Comparison of ENCODE assay signal across 2 cellular contexts in the genomic region with DNA sequence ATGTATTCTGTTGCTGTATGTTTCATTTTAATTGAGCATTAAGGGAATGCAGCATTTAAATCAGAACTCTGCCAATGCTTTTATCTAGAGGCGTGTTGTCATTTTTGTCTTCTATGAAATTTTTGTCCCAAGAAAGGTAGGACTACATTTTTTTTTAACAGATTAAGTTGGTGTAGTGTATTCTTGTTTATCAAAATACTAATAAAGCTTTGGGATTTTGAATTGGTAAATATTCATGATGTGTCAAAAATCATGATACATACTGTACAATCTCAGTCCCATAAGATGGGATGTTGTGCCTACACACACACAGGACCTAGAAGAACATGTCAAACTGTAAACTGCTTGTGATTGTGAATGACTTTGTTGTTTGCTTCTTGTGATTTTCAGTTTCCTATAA.
TF ChIP-seq lines count a peak whose summit lies in the region.

No MANE protein-coding gene starts in this region.

TF ChIP-seq in GM12878, 131 proteins besides CTCF, POLR2A, EP300 and RAD21:
- TF ChIP-seq BCL11A (IDR thresholded peaks at IDR 0.05; ENCODE audit: low read depth, low read length) (no peak), ZBTB40 (IDR thresholded peaks at IDR 0.05; ENCODE audit: borderline replicate concordance) (peak; percentile 67), SPI1 (IDR thresholded peaks at IDR 0.05; ENCODE audit: borderline replicate concordance, insufficient read depth, low read depth, low read length) (no peak), ZNF622 (IDR thresholded peaks at IDR 0.05) (no peak)

TF ChIP-seq in K562, 482 proteins besides CTCF, POLR2A, EP300 and RAD21:
- no peak for TF ChIP-seq HINFP (tag; conservative IDR thresholded peaks at IDR 0.05; ENCODE audit: low read depth)
- TF ChIP-seq TEAD1 (CRISPR knock-in tag; IDR thresholded peaks at IDR 0.05): no peak
- no peak for TF ChIP-seq C11orf30 (IDR thresholded peaks at IDR 0.05; ENCODE audit: low read depth)
- peak; percentile 91 for TF ChIP-seq ZBTB40 (IDR thresholded peaks at IDR 0.05)
- TF ChIP-seq ZBTB40 (CRISPR knock-in tag; IDR thresholded peaks at IDR 0.05): peak; percentile 85
- TF ChIP-seq ZSCAN29 (IDR thresholded peaks at IDR 0.05): no peak
- TF ChIP-seq, protein P1, sequence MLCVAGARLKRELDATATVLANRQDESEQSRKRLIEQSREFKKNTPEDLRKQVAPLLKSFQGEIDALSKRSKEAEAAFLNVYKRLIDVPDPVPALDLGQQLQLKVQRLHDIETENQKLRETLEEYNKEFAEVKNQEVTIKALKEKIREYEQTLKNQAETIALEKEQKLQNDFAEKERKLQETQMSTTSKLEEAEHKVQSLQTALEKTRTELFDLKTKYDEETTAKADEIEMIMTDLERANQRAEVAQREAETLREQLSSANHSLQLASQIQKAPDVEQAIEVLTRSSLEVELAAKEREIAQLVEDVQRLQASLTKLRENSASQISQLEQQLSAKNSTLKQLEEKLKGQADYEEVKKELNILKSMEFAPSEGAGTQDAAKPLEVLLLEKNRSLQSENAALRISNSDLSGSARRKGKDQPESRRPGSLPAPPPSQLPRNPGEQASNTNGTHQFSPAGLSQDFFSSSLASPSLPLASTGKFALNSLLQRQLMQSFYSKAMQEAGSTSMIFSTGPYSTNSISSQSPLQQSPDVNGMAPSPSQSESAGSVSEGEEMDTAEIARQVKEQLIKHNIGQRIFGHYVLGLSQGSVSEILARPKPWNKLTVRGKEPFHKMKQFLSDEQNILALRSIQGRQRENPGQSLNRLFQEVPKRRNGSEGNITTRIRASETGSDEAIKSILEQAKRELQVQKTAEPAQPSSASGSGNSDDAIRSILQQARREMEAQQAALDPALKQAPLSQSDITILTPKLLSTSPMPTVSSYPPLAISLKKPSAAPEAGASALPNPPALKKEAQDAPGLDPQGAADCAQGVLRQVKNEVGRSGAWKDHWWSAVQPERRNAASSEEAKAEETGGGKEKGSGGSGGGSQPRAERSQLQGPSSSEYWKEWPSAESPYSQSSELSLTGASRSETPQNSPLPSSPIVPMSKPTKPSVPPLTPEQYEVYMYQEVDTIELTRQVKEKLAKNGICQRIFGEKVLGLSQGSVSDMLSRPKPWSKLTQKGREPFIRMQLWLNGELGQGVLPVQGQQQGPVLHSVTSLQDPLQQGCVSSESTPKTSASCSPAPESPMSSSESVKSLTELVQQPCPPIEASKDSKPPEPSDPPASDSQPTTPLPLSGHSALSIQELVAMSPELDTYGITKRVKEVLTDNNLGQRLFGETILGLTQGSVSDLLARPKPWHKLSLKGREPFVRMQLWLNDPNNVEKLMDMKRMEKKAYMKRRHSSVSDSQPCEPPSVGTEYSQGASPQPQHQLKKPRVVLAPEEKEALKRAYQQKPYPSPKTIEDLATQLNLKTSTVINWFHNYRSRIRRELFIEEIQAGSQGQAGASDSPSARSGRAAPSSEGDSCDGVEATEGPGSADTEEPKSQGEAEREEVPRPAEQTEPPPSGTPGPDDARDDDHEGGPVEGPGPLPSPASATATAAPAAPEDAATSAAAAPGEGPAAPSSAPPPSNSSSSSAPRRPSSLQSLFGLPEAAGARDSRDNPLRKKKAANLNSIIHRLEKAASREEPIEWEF (CRISPR knock-in tag; IDR thresholded peaks at IDR 0.05): no peak
- no peak for TF ChIP-seq COPS2 (conservative IDR thresholded peaks at IDR 0.05)
- no peak for TF ChIP-seq TCF15 (CRISPR knock-in tag; IDR thresholded peaks at IDR 0.05)
